1 cellular context compared by ENCODE assay signal in the genomic region with DNA sequence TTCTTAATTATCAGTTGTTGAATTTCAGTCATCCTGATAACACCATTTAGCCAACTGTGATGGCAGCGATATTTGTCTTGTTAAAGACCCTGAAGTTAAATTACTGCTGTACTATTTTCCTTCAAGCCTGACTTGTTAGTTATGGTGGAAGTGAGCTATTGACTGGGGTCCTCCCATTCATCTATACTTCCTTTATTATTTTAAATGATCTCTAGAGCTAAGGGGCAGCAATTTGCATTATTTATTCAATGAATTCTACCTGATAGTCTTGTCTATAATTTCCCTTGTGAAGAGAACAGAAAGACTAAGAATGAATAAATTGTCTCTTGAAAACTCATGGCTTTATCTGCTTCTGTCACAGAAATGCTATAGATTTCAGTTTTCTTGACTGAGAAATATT.
TF ChIP-seq lines count a peak whose summit lies in the region.

No MANE protein-coding gene starts in this region.

TF ChIP-seq in neural cell, 6 proteins besides CTCF, POLR2A, EP300 and RAD21:
- TF ChIP-seq EZH2 (IDR thresholded peaks at IDR 0.05; ENCODE audit: borderline replicate concordance, insufficient read depth, low read length, poor library complexity, severe bottlenecking) (no peak), POLR2AphosphoS5 (IDR thresholded peaks at IDR 0.05) (no peak), MXI1 (conservative IDR thresholded peaks at IDR 0.05; ENCODE audit: poor library complexity, severe bottlenecking) (no peak), REST (IDR thresholded peaks at IDR 0.05; ENCODE audit: borderline replicate concordance) (no peak), TAF1 (IDR thresholded peaks at IDR 0.05; ENCODE audit: low read depth) (no peak), SMC3 (conservative IDR thresholded peaks at IDR 0.05; ENCODE audit: poor library complexity) (no peak)
